In the genomic region with DNA sequence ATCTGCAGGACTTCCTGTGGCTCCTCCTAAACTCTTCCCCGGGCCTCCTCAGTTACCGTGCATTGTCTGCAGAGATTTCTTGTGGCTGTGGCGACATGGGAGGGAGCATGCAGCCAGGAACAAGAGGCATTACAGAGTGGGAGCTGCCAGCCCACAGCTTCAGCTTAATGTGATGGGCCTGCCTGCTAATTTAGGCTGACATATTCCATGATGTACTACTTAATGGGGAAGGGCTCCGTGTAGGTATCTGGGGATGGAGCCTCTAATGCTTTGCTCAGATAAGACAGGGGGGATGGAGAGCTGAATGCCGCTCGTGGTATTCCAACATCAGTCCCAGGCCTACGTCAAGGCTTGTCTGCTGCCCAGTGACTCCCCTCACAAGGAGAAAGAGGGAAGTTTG, we compare ENCODE assay signal across 23 cellular contexts.
"Had no signal": no experiment of that assay in that cellular context is flagged by ENCODE, and none has a peak within 500 bp of the region (broad histone marks: within the 10 kb centered on the region; RNA-seq: fewer than 3 reads in every experiment).

No MANE protein-coding gene starts in this region.

- H3K9me3 ChIP-seq: esophagus squamous epithelium, mucosa of descending colon, prostate gland, sigmoid colon, testis, tibial artery had no signal

- DNase-seq: cortex of kidney; effector memory CD8-positive, alpha-beta T cell; erythroblast; esophagus squamous epithelium; foreskin melanocyte; mucosa of descending colon; naive B cell; nucleus accumbens; right cardiac atrium; sigmoid colon; stimulated activated CD4-positive, alpha-beta T cell treated with anti-CD3 and anti-CD28 coated beads, Interleukin-2, amount 100 ng/mL, for 24 hours; stimulated activated CD4-positive, alpha-beta T cell treated with anti-CD3 and anti-CD28 coated beads, Interleukin-4, amount 100 ng/mL, for 24 hours; stimulated activated naive CD4-positive, alpha-beta T cell treated with Interleukin-2 at 50 U/mL for 16 hours; substantia nigra; testis; tibial artery had no signal

- H3K4me1 ChIP-seq: esophagus squamous epithelium, prostate gland, sigmoid colon, testis, tibial artery had no signal

- H3K4me3 ChIP-seq: esophagus squamous epithelium, lung, mucosa of descending colon, prostate gland, sigmoid colon, testis, tibial artery had no signal

- H3K27me3 ChIP-seq: esophagus squamous epithelium, sigmoid colon, testis, tibial artery had no signal

- H3K4me1 Mint-ChIP-seq: memory B cell, naive B cell, nephron had no signal

- H3K4me3 Mint-ChIP-seq: effector memory CD8-positive, alpha-beta T cell; memory B cell; naive B cell; nephron; stimulated activated effector memory CD8-positive, alpha-beta T cell treated with anti-CD3 and anti-CD28 coated beads, Interleukin-12 subunit alpha, Interleukin-12 subunit beta, amount 100 ng/mL, for 72 hours; type B pancreatic cell had no signal

- H3K36me3 ChIP-seq: esophagus squamous epithelium, prostate gland, sigmoid colon had no signal

- H3K9me3 Mint-ChIP-seq: effector memory CD8-positive, alpha-beta T cell; memory B cell; nephron; stimulated activated effector memory CD8-positive, alpha-beta T cell treated with anti-CD3 and anti-CD28 coated beads, Interleukin-12 subunit alpha, Interleukin-12 subunit beta, amount 100 ng/mL, for 72 hours; type B pancreatic cell had no signal

- H3K27me3 Mint-ChIP-seq: effector memory CD8-positive, alpha-beta T cell; memory B cell; naive B cell had no signal

- ATAC-seq: effector memory CD8-positive, alpha-beta T cell; left lobe of liver; mucosa of descending colon; right cardiac atrium; stimulated activated effector memory CD8-positive, alpha-beta T cell treated with anti-CD3 and anti-CD28 coated beads, Interleukin-12 subunit alpha, Interleukin-12 subunit beta, amount 100 ng/mL, for 72 hours had no signal

- H3K27ac ChIP-seq: esophagus squamous epithelium, prostate gland, sigmoid colon, testis, tibial artery had no signal

- H3K27ac Mint-ChIP-seq: memory B cell; naive B cell; nephron; stimulated activated effector memory CD8-positive, alpha-beta T cell treated with anti-CD3 and anti-CD28 coated beads, Interleukin-12 subunit alpha, Interleukin-12 subunit beta, amount 100 ng/mL, for 72 hours; type B pancreatic cell had no signal

- H3K36me3 Mint-ChIP-seq: memory B cell; naive B cell; stimulated activated effector memory CD8-positive, alpha-beta T cell treated with anti-CD3 and anti-CD28 coated beads, Interleukin-12 subunit alpha, Interleukin-12 subunit beta, amount 100 ng/mL, for 72 hours had no signal
